ENCODE assay signal across 8 cellular contexts in genomic region chr14:80055912-80056801, GRCh38.
DNase-seq lines count a peak whose midpoint lies in the region; ATAC-seq and TF ChIP-seq lines count a peak whose summit lies in the region.
"Had no signal": no experiment of that assay in that cellular context is flagged by ENCODE, and none has a peak within 500 bp of the region (broad histone marks: within the 10 kb centered on the region; RNA-seq: fewer than 3 reads in every experiment).

No MANE protein-coding gene starts in this region.

- DNase-seq in GM10248 (ENCODE audit: extremely low spot score) (peak; percentile 6), LHCN-M2 (ENCODE audit: low read depth) (peak; percentile 43), SK-N-DZ (ENCODE audit: low spot score) (peak; percentile 50), fibroblast of peridontal ligament (ENCODE audit: extremely low read depth) (peak; percentile 78), nucleus accumbens (lab: John Stamatoyannopoulos, UW) (peak in 44 of 56 donors; percentile 0 to 65 (median 16))
- DNase-seq in central memory CD4-positive, alpha-beta T cell = no peak

- POLR2A ChIA-PET in GM10248 (lab: Yijun Ruan, JAX) = no interaction called here

- ATAC-seq in HG02642 (IDR thresholded peaks at IDR 0.05; ENCODE audit: poor library complexity, unreplicated experiment) = no peak
- ATAC-seq: activated T-cell treated with anti-CD3 and anti-CD28 coated beads, Interleukin-2, amount 50 U/mL, for 72 hours had no signal

- TF ChIP-seq CTCF in GM10248 (IDR thresholded peaks at IDR 0.05; ENCODE audit: control extremely low read depth, extremely low read depth, low read depth, missing control alignments) = peak; percentile 64

- CTCF ChIA-PET in GM10248 (lab: Yijun Ruan, JAX) = interaction anchor here (1.0 to 2.2 kb wide), 10 partner anchors 8 to 932 kb away, joined by 3 to 11 read pairs (median 4); no protein-coding TSS in a partner anchor
